ENCODE assay signal across 17 cellular contexts in genomic region chr17:16325964-16326363, GRCh38. TPM values are rescaled to one million over a fixed set of nuclear protein-coding genes. Genes with fewer than 3 reads are reported as not detected.
A peak's percentile ranks its signal among the peaks of the same experiment; 100 is the strongest.
DNase-seq lines count a peak whose midpoint lies in the region; FAIRE-seq and TF ChIP-seq lines count a peak whose summit lies in the region.
"Had no signal": no experiment of that assay in that cellular context is flagged by ENCODE, and none has a peak within 500 bp of the region (broad histone marks: within the 10 kb centered on the region; RNA-seq: fewer than 3 reads in every experiment).

No MANE protein-coding gene starts in this region.

- H3K4me1 Mint-ChIP-seq in progenitor cell of endocrine pancreas (ENCODE audit: low read depth): peaks cover 5% of the 10 kb centered on the region
- H3K4me1 Mint-ChIP-seq in nephron progenitor cell: peaks cover 11% of the 10 kb centered on the region
- H3K4me1 Mint-ChIP-seq: CD4-positive, CD25-positive, alpha-beta regulatory T cell had no signal

- no peaks in the 10 kb centered on the region for H3K9me3 Mint-ChIP-seq in progenitor cell of endocrine pancreas (ENCODE audit: low read depth)
- H3K9me3 Mint-ChIP-seq in nephron progenitor cell: no peaks in the 10 kb centered on the region
- H3K9me3 Mint-ChIP-seq: CD4-positive, CD25-positive, alpha-beta regulatory T cell; HFFc6 had no signal

- peak; percentile 61 for FAIRE-seq in GM12892 (lab: Jason Lieb, UNC)
- FAIRE-seq: D721Med, G401.6 had no signal

- DNase-seq in AG20443 (ENCODE audit: low spot score) (peak; percentile 0), GM12892 (ENCODE audit: insufficient read length) (no peak), progenitor cell of endocrine pancreas (ENCODE audit: low spot score, unreplicated experiment) (no peak), nephron progenitor cell (no peak), pons (ENCODE audit: low spot score) (no peak), erythroblast (lab: John Stamatoyannopoulos, UW) (no peak)
- DNase-seq in stimulated activated CD4-positive, alpha-beta T cell treated with anti-CD3 and anti-CD28 coated beads, Interleukin-4, amount 100 ng/mL, for 1 hour: no peak
- DNase-seq: BE2C; C1 segment of cervical spinal cord; Caco-2; CD4-positive, CD25-positive, alpha-beta regulatory T cell; GOT3; H7; HFFc6 had no signal

- H3K4me3 Mint-ChIP-seq in progenitor cell of endocrine pancreas (ENCODE audit: low read depth): no peak overlapping the region
- H3K4me3 Mint-ChIP-seq in nephron progenitor cell: no peak overlapping the region
- H3K4me3 Mint-ChIP-seq: CD4-positive, CD25-positive, alpha-beta regulatory T cell; HFFc6 had no signal

- peak overlapping the region; percentile 56 for H3K27ac Mint-ChIP-seq in progenitor cell of endocrine pancreas
- H3K27ac Mint-ChIP-seq in nephron progenitor cell: no peak overlapping the region
- H3K27ac Mint-ChIP-seq: HFFc6 had no signal

- peaks cover 5% of the 10 kb centered on the region for H3K36me3 Mint-ChIP-seq in progenitor cell of endocrine pancreas (ENCODE audit: insufficient read depth)
- H3K36me3 Mint-ChIP-seq in nephron progenitor cell (ENCODE audit: low read depth): peaks cover 57% of the 10 kb centered on the region

- no peak for TF ChIP-seq POLR2A in GM12892 (IDR thresholded peaks at IDR 0.05; ENCODE audit: low read depth, low read length)
- no peak for TF ChIP-seq POLR2A in erythroblast (IDR thresholded peaks at IDR 0.05; ENCODE audit: low read length)

- H3K27me3 Mint-ChIP-seq in progenitor cell of endocrine pancreas: no peaks in the 10 kb centered on the region
- H3K27me3 Mint-ChIP-seq in nephron progenitor cell (ENCODE audit: low read depth, poor library complexity): no peaks in the 10 kb centered on the region
- H3K27me3 Mint-ChIP-seq: CD4-positive, CD25-positive, alpha-beta regulatory T cell had no signal

- TF ChIP-seq CTCF in progenitor cell of endocrine pancreas (IDR thresholded peaks at IDR 0.05; ENCODE audit: unreplicated experiment): no peak
- no peak for TF ChIP-seq CTCF in nephron progenitor cell (IDR thresholded peaks at IDR 0.05)

- peak overlapping the region; percentile 65 for H3K27ac ChIP-seq in angular gyrus (ENCODE audit: low read depth, low read length)

RNA-seq across cellular contexts. Expression of gene CENPV, which starts 27.3 kb away (rescaled TPM):
- polyA plus RNA-seq in GM12892 (2012; ENCODE audit: missing spikeins): 102 TPM
- 201 and 206 TPM in 2 replicates for total RNA-seq in progenitor cell of endocrine pancreas

RNA-seq across cellular contexts. Expression of gene UBB, which starts 54.9 kb away (rescaled TPM):
- polyA plus RNA-seq in GM12892 (2012; ENCODE audit: missing spikeins): 1,747 TPM
- 1,450 and 1,477 TPM in 2 replicates for total RNA-seq in progenitor cell of endocrine pancreas
